ENCODE assay signal across 22 cellular contexts in genomic region chr2:238772635-238773297, GRCh38.
"Had no signal": no experiment of that assay in that cellular context is flagged by ENCODE, and none has a peak within 500 bp of the region (broad histone marks: within the 10 kb centered on the region; RNA-seq: fewer than 3 reads in every experiment).

No MANE protein-coding gene starts in this region.

- DNase-seq: Kasumi-1, NCI-H1092, NCI-H1105 treated with DMSO at 0.1 percent for 48 hours, NCI-H1417 treated with DMSO at 0.1 percent for 48 hours, NCI-H146, NCI-H1694 treated with DMSO at 0.1 percent for 48 hours, NCI-H2029, NCI-H2081 treated with DMSO at 0.1 percent for 48 hours, NCI-H2171, NCI-H226, NCI-H446, NCI-H510A, NCI-H524 treated with DMSO at 0.1 percent for 48 hours, NCI-H69, NCI-H774, RPMI8226, SHP77, SK-N-SH had no signal

- H3K4me2 ChIP-seq: KMS-11, SK-N-SH had no signal

- H3K4me3 ChIP-seq: K562 had no signal

- H3K4me3 Mint-ChIP-seq: IgD-negative memory B cell had no signal

- H3K9ac ChIP-seq: KMS-11, SK-N-SH had no signal

- ATAC-seq: HepG2, K562 had no signal

- H3K27ac ChIP-seq: KMS-11 had no signal

- H3K27ac Mint-ChIP-seq: IgD-negative memory B cell had no signal

- H3K9me3 ChIP-seq: SK-N-SH had no signal
